ENCODE assay signal across 18 cellular contexts in genomic region chr5:168193518-168194240, GRCh38.
"Had no signal": no experiment of that assay in that cellular context is flagged by ENCODE, and none has a peak within 500 bp of the region (broad histone marks: within the 10 kb centered on the region; RNA-seq: fewer than 3 reads in every experiment).

No MANE protein-coding gene starts in this region.

- H3K36me3 ChIP-seq: adrenal gland, ascending aorta, gastroesophageal sphincter, uterus had no signal

- H3K27me3 ChIP-seq: adrenal gland, ascending aorta, gastroesophageal sphincter, uterus had no signal

- H3K9me3 ChIP-seq: adrenal gland, ascending aorta, gastroesophageal sphincter, uterus had no signal

- H3K27ac ChIP-seq: adrenal gland, ascending aorta, epithelial cell of prostate, gastroesophageal sphincter, uterus had no signal

- DNase-seq: activated CD4-positive, alpha-beta T cell treated with anti-CD3 and anti-CD28 coated beads for 1 hour; activated CD4-positive, alpha-beta T cell treated with anti-CD3 and anti-CD28 coated beads, Interleukin-2, amount 50 U/mL, for 1 hour; activated CD8-positive, alpha-beta T cell treated with anti-CD3 and anti-CD28 coated beads, Interleukin-2, amount 10 ng/mL, durations not matched to agents 7 days and 5 days; activated gamma-delta T cell treated with Interleukin-2 at 50 U/mL for 16 hours; adrenal gland; head of caudate nucleus; nucleus accumbens; stimulated activated CD4-positive, alpha-beta T cell treated with anti-CD3 and anti-CD28 coated beads, Interleukin-2, amount 100 ng/mL, for 48 hours; stimulated activated CD8-positive, alpha-beta memory T cell treated with anti-CD3 and anti-CD28 coated beads, Interleukin-4, amount 100 ng/mL, for 48 hours; stimulated activated naive B cell treated with anti-CD40 and anti-IgM and Interleukin-4, amounts not matched to agents 10 μg/mL and 1 μg/mL and 100 μg/mL, for 72 hours; T-helper 9 cell; trophoblast cell; uterus had no signal

- H3K4me1 ChIP-seq: adrenal gland, ascending aorta, uterus had no signal

- ATAC-seq: activated CD8-positive, alpha-beta T cell treated with anti-CD3 and anti-CD28 coated beads, Interleukin-2, amount 10 ng/mL, durations not matched to agents 7 days and 5 days; gastroesophageal sphincter; natural killer cell treated with Interleukin-12 subunit alpha and Interleukin-12 subunit beta and Interleukin-15 and Interleukin-18, amount 100 ng/mL, for 72 hours; sciatic nerve; stimulated activated naive B cell treated with anti-CD40 and anti-IgM and Interleukin-4, amounts not matched to agents 10 μg/mL and 1 μg/mL and 100 μg/mL, for 72 hours had no signal

- H3K4me3 ChIP-seq: adrenal gland, ascending aorta, gastroesophageal sphincter, uterus had no signal
